12 cellular contexts compared by ENCODE assay signal in genomic region chr16:67884-68789, GRCh38. TPM values are rescaled to one million over a fixed set of nuclear protein-coding genes. Genes with fewer than 3 reads are reported as not detected.
DNase-seq lines count a peak whose midpoint lies in the region; ATAC-seq and TF ChIP-seq lines count a peak whose summit lies in the region.
"Had no signal": no experiment of that assay in that cellular context is flagged by ENCODE, and none has a peak within 500 bp of the region (broad histone marks: within the 10 kb centered on the region; RNA-seq: fewer than 3 reads in every experiment).

No MANE protein-coding gene starts in this region.

- H3K27ac ChIP-seq in neural progenitor cell (no peak overlapping the region), vagina (peak overlapping the region; percentile 92)

- TF ChIP-seq CTCF in fibroblast of villous mesenchyme (IDR thresholded peaks at IDR 0.05; ENCODE audit: insufficient read depth, low read depth, low read length) (no peak), neural progenitor cell (IDR thresholded peaks at IDR 0.05) (no peak), vagina (IDR thresholded peaks at IDR 0.05) (no peak)

- no peak for TF ChIP-seq POLR2A in vagina (IDR thresholded peaks at IDR 0.05)

- in situ Hi-C loops in SK-MEL-5 (cut with HindIII; ENCODE audit: low pct_unique_long_range_greater_than_20kb, low sequenced_read_pairs): no loop called here

- H3K27me3 Mint-ChIP-seq in neural progenitor cell (ENCODE audit: insufficient read depth, low read depth): peaks cover 9% of the 10 kb centered on the region
- H3K27me3 Mint-ChIP-seq in activated CD8-positive, alpha-beta memory T cell treated with anti-CD3 and anti-CD28 coated beads, Interleukin-2, amount 10 ng/mL, durations not matched to agents 7 days and 5 days: peaks cover 22% of the 10 kb centered on the region

- no peaks in the 10 kb centered on the region for H3K9me3 ChIP-seq in neural progenitor cell (ENCODE audit: low read depth)
- no peaks in the 10 kb centered on the region for H3K9me3 ChIP-seq in vagina
- H3K9me3 ChIP-seq: mucosa of descending colon, stomach had no signal

- H3K4me2 ChIP-seq in neural progenitor cell: no peak overlapping the region

- H3K9me3 Mint-ChIP-seq in neural progenitor cell: no peaks in the 10 kb centered on the region
- H3K9me3 Mint-ChIP-seq in activated CD8-positive, alpha-beta memory T cell treated with anti-CD3 and anti-CD28 coated beads, Interleukin-2, amount 10 ng/mL, durations not matched to agents 7 days and 5 days (ENCODE audit: low read depth): no peaks in the 10 kb centered on the region
- H3K9me3 Mint-ChIP-seq: CD8-positive, alpha-beta T cell had no signal

- CTCF ChIA-PET in activated CD8-positive, alpha-beta memory T cell treated with anti-CD3 and anti-CD28 coated beads, Interleukin-2, amount 10 ng/mL, durations not matched to agents 7 days and 5 days (lab: Charles Lee): interaction anchor here (4.9 to 14.8 kb wide), 3 partner anchors 9 to 29 kb away, joined by 37 to 350 read pairs (median 78); partner anchors contain the start of gene MPG

- peaks cover 32% of the 10 kb centered on the region for H3K4me1 Mint-ChIP-seq in neural progenitor cell
- H3K4me1 Mint-ChIP-seq in activated CD8-positive, alpha-beta memory T cell treated with anti-CD3 and anti-CD28 coated beads, Interleukin-2, amount 10 ng/mL, durations not matched to agents 7 days and 5 days: peaks cover 3% of the 10 kb centered on the region

- no peaks in the 10 kb centered on the region for H3K79me2 ChIP-seq in neural progenitor cell (ENCODE audit: low read depth)

- H3K4me1 ChIP-seq in neural progenitor cell (peaks cover 26% of the 10 kb centered on the region), vagina (peaks cover 70% of the 10 kb centered on the region)

- H3K36me3 Mint-ChIP-seq in neural progenitor cell: no peaks in the 10 kb centered on the region
- H3K36me3 Mint-ChIP-seq in activated CD8-positive, alpha-beta memory T cell treated with anti-CD3 and anti-CD28 coated beads, Interleukin-2, amount 10 ng/mL, durations not matched to agents 7 days and 5 days: no peaks in the 10 kb centered on the region
- H3K36me3 Mint-ChIP-seq: CD8-positive, alpha-beta T cell had no signal

- H3K4me3 Mint-ChIP-seq in neural progenitor cell: peak overlapping the region; percentile 62
- H3K4me3 Mint-ChIP-seq in activated CD8-positive, alpha-beta memory T cell treated with anti-CD3 and anti-CD28 coated beads, Interleukin-2, amount 10 ng/mL, durations not matched to agents 7 days and 5 days: no peak overlapping the region
- H3K4me3 Mint-ChIP-seq: CD8-positive, alpha-beta T cell had no signal

- H3K36me3 ChIP-seq in neural progenitor cell (no peaks in the 10 kb centered on the region), vagina (peaks cover 0 to 17% of the 10 kb centered on the region in 2 donors)

- H3K27me3 ChIP-seq in neural progenitor cell (peaks cover 5% of the 10 kb centered on the region), vagina (no peaks in the 10 kb centered on the region)

- DNase-seq in SK-MEL-5 (ENCODE audit: low read depth, low spot score): peak; percentile 22
- DNase-seq in fibroblast of villous mesenchyme (ENCODE audit: low read depth): peak; percentile 69
- DNase-seq in neural progenitor cell (ENCODE audit: low spot score): no peak
- DNase-seq in vagina (ENCODE audit: extremely low spot score in 2 of 2): no peak
- no peak for DNase-seq in SIG-M5 treated with dmso at 0.1 percent for 504 hours (lab: John Stamatoyannopoulos, UW; ENCODE audit: unreplicated experiment)
- DNase-seq in activated CD8-positive, alpha-beta memory T cell treated with anti-CD3 and anti-CD28 coated beads, Interleukin-2, amount 10 ng/mL, durations not matched to agents 7 days and 5 days: no peak
- no peak for DNase-seq in putamen (ENCODE audit: low spot score)
- DNase-seq: activated CD8-positive, alpha-beta memory T cell treated with anti-CD3 and anti-CD28 coated beads for 24 hours; H7; stomach had no signal

- intact Hi-C loops in vagina (cut with DNase I): no loop called here

- ATAC-seq in activated CD8-positive, alpha-beta memory T cell treated with anti-CD3 and anti-CD28 coated beads, Interleukin-2, amount 10 ng/mL, durations not matched to agents 7 days and 5 days: no peak
- ATAC-seq: CD8-positive, alpha-beta T cell; mucosa of descending colon had no signal

- H3F3A ChIP-seq in neural progenitor cell (ENCODE audit: low read depth): peaks cover 9% of the 10 kb centered on the region

- H3K4me3 ChIP-seq in fibroblast of villous mesenchyme (ENCODE audit: low read depth, low read length): peak overlapping the region; percentile 12
- no peak overlapping the region for H3K4me3 ChIP-seq in neural progenitor cell
- H3K4me3 ChIP-seq in vagina: no peak overlapping the region
- H3K4me3 ChIP-seq: mucosa of descending colon, stomach had no signal

- peaks cover 30% of the 10 kb centered on the region for H4K20me1 ChIP-seq in neural progenitor cell (ENCODE audit: low read depth)

- no peak overlapping the region for H3K9ac ChIP-seq in neural progenitor cell

- no peak overlapping the region for H2AFZ ChIP-seq in neural progenitor cell (replicated peaks)

- H3K27ac Mint-ChIP-seq in neural progenitor cell: peak overlapping the region; percentile 69
- no peak overlapping the region for H3K27ac Mint-ChIP-seq in activated CD8-positive, alpha-beta memory T cell treated with anti-CD3 and anti-CD28 coated beads, Interleukin-2, amount 10 ng/mL, durations not matched to agents 7 days and 5 days
- H3K27ac Mint-ChIP-seq: CD8-positive, alpha-beta T cell had no signal

RNA-seq across cellular contexts. Expression of gene RHBDF1, which starts 4.3 kb away (rescaled TPM):
- 5.9 and 7.9 TPM in 2 replicates for total RNA-seq in SK-MEL-5 (2014; rRNA removed; shearing (Covaris generic))
- polyA plus RNA-seq in SK-MEL-5 (2015; cell fraction: cytosol; rRNA removed): 9.4 and 12.3 TPM in 2 replicates
- polyA plus RNA-seq in SK-MEL-5 (2015; cell fraction: nucleus; rRNA removed): 111 and 122 TPM in 2 replicates
- 32.8 and 37.4 TPM in 2 replicates for total RNA-seq in fibroblast of villous mesenchyme
- total RNA-seq in neural progenitor cell (ENCODE audit: low replicate concordance): 11.0 and 24.4 TPM in 2 replicates
- total RNA-seq in vagina: 86.9 TPM
- under 1 TPM; 0.23 to 0.33 TPM for total RNA-seq in activated CD8-positive, alpha-beta memory T cell treated with anti-CD3 and anti-CD28 coated beads, Interleukin-2, amount 10 ng/mL, durations not matched to agents 7 days and 5 days

RNA-seq across cellular contexts. Expression of gene MPG, which starts 9.9 kb away (rescaled TPM):
- 57.3 and 70.9 TPM in 2 replicates for total RNA-seq in SK-MEL-5 (2014; rRNA removed; shearing (Covaris generic))
- polyA plus RNA-seq in SK-MEL-5 (2015; cell fraction: cytosol; rRNA removed): 72.9 and 89.8 TPM in 2 replicates
- 18.9 and 20.0 TPM in 2 replicates for polyA plus RNA-seq in SK-MEL-5 (2015; cell fraction: nucleus; rRNA removed)
- total RNA-seq in fibroblast of villous mesenchyme (161 and 277 TPM in 2 replicates), neural progenitor cell (ENCODE audit: low replicate concordance) (21.2 and 63.4 TPM in 2 replicates), vagina (124 TPM)
- 10 to 100 TPM; 60.2 to 60.6 TPM for total RNA-seq in activated CD8-positive, alpha-beta memory T cell treated with anti-CD3 and anti-CD28 coated beads, Interleukin-2, amount 10 ng/mL, durations not matched to agents 7 days and 5 days

RNA-seq across cellular contexts. Expression of gene SNRNP25, which starts 14.5 kb away (rescaled TPM):
- 26.0 and 28.2 TPM in 2 replicates for total RNA-seq in SK-MEL-5 (2014; rRNA removed; shearing (Covaris generic))
- polyA plus RNA-seq in SK-MEL-5 (2015; cell fraction: cytosol; rRNA removed): 22.4 and 29.9 TPM in 2 replicates
- polyA plus RNA-seq in SK-MEL-5 (2015; cell fraction: nucleus; rRNA removed): 16.0 and 24.5 TPM in 2 replicates
- total RNA-seq in fibroblast of villous mesenchyme: 15.5 and 22.5 TPM in 2 replicates
- 43.6 and 49.8 TPM in 2 replicates for total RNA-seq in neural progenitor cell (ENCODE audit: low replicate concordance)
- 15.0 TPM for total RNA-seq in vagina
- 10 to 100 TPM; 86.6 to 90.8 TPM for total RNA-seq in activated CD8-positive, alpha-beta memory T cell treated with anti-CD3 and anti-CD28 coated beads, Interleukin-2, amount 10 ng/mL, durations not matched to agents 7 days and 5 days

RNA-seq across cellular contexts. Expression of gene POLR3K, which starts 14.7 kb away (rescaled TPM):
- total RNA-seq in SK-MEL-5 (2014; rRNA removed; shearing (Covaris generic)): 5.3 and 7.0 TPM in 2 replicates
- 16.4 and 26.4 TPM in 2 replicates for polyA plus RNA-seq in SK-MEL-5 (2015; cell fraction: cytosol; rRNA removed)
- polyA plus RNA-seq in SK-MEL-5 (2015; cell fraction: nucleus; rRNA removed): 2.9 and 5.0 TPM in 2 replicates
- total RNA-seq in fibroblast of villous mesenchyme (2.6 and 5.6 TPM in 2 replicates), neural progenitor cell (ENCODE audit: low replicate concordance) (9.2 and 11.0 TPM in 2 replicates), vagina (12.8 TPM)
- total RNA-seq in activated CD8-positive, alpha-beta memory T cell treated with anti-CD3 and anti-CD28 coated beads, Interleukin-2, amount 10 ng/mL, durations not matched to agents 7 days and 5 days: 10 to 100 TPM; 40.4 to 53.1 TPM

Comparison
In these comparisons a context has a peak if more than half of its experiments do, and no peak if none do; other contexts are left out.
1. DNase-seq: peak in SK-MEL-5 (single experiment) and fibroblast of villous mesenchyme (single experiment); none in neural progenitor cell (single experiment), vagina (0 of 2), SIG-M5 treated with dmso at 0.1 percent for 504 hours (single experiment), activated CD8-positive, alpha-beta memory T cell treated with anti-CD3 and anti-CD28 coated beads, Interleukin-2, amount 10 ng/mL, durations not matched to agents 7 days and 5 days (single experiment) and putamen (single experiment).